Comparison of ENCODE assay signal across 9 cellular contexts in genomic region chr17:20532544-20533095, GRCh38. TPM values are rescaled to one million over a fixed set of nuclear protein-coding genes. Genes with fewer than 3 reads are reported as not detected.
DNase-seq lines count a peak whose midpoint lies in the region; ATAC-seq and TF ChIP-seq lines count a peak whose summit lies in the region.
"Not testable (repeated sequence)": the region's sequence is repeated elsewhere in the genome, so short reads cannot be mapped to it uniquely, and the experiment has no call there.
"Had no signal": no experiment of that assay in that cellular context is flagged by ENCODE, and none has a peak within 500 bp of the region (broad histone marks: within the 10 kb centered on the region; RNA-seq: fewer than 3 reads in every experiment).

No MANE protein-coding gene starts in this region.

- H3K4me1 Mint-ChIP-seq in Caco-2 (ENCODE audit: low read depth, unreplicated experiment), result not testable (repeated sequence)
- H3K4me1 Mint-ChIP-seq in neural progenitor cell, result peaks cover 13% of the 10 kb centered on the region

- not testable (repeated sequence) for H3K27ac ChIP-seq in esophagus muscularis mucosa (replicated peaks in 1 of 4); neural progenitor cell; upper lobe of right lung

- CTCF ChIA-PET in Caco-2 (lab: Charles Lee), result not testable (repeated sequence)

- H3K9me3 ChIP-seq in Caco-2; esophagus muscularis mucosa; iPS-15b (ENCODE audit: control insufficient read depth, insufficient read depth, low read length); neural progenitor cell (ENCODE audit: low read depth); upper lobe of right lung: not testable (repeated sequence)

- H3K27me3 Mint-ChIP-seq in Caco-2 (ENCODE audit: insufficient read depth, unreplicated experiment); neural progenitor cell (ENCODE audit: insufficient read depth, low read depth): not testable (repeated sequence)

- BruUV-seq in Caco-2 (replicated peaks; lab: Mats Ljungman, UMichigan), result not testable (repeated sequence)

- not testable (repeated sequence) for DNase-seq in Caco-2; activated naive CD4-positive, alpha-beta T cell treated with anti-CD3 and anti-CD28 coated beads, Interleukin-2, amount 50 U/mL, for 72 hours (ENCODE audit: low spot score in 2 of 2); esophagus muscularis mucosa (ENCODE audit: extremely low spot score)
- DNase-seq in HK-2 (ENCODE audit: unreplicated experiment) (peak; percentile 50), SK-N-DZ (ENCODE audit: low spot score) (peak; percentile 42), neural progenitor cell (ENCODE audit: low spot score) (peak; percentile 20), upper lobe of right lung (peak; percentile 3)

- intact Hi-C loops in Caco-2 (cut with micrococcal nuclease; ENCODE audit: unreplicated experiment); esophagus muscularis mucosa (cut with DNase I); upper lobe of right lung (cut with DNase I): not testable (repeated sequence)

- H2AFZ ChIP-seq in neural progenitor cell (replicated peaks), result not testable (repeated sequence)

- TF ChIP-seq POLR2A in esophagus muscularis mucosa (IDR thresholded peaks at IDR 0.05; ENCODE audit: low read depth), result not testable (repeated sequence)

- TF ChIP-seq CTCF in Caco-2 (IDR thresholded peaks at IDR 0.05; ENCODE audit: insufficient read depth in 1 of 2, low read depth in 1 of 2, low read length in 1 of 2, severe bottlenecking in 1 of 2, unreplicated experiment in 1 of 2); esophagus muscularis mucosa (IDR thresholded peaks at IDR 0.05); neural progenitor cell (IDR thresholded peaks at IDR 0.05); upper lobe of right lung (IDR thresholded peaks at IDR 0.05): not testable (repeated sequence)

- not testable (repeated sequence) for H3K36me3 Mint-ChIP-seq in Caco-2 (ENCODE audit: insufficient read depth, unreplicated experiment); activated naive CD4-positive, alpha-beta T cell treated with anti-CD3 and anti-CD28 coated beads, Interleukin-2, amount 50 U/mL, for 72 hours; neural progenitor cell

- H3F3A ChIP-seq in neural progenitor cell (ENCODE audit: low read depth), result not testable (repeated sequence)

- H3K79me2 ChIP-seq in neural progenitor cell (ENCODE audit: low read depth), result not testable (repeated sequence)

- not testable (repeated sequence) for H3K27me3 ChIP-seq in Caco-2 (replicated peaks; ENCODE audit: control insufficient read depth, insufficient read depth, low read length); iPS-15b (ENCODE audit: control insufficient read depth, insufficient read depth, low read length); neural progenitor cell; upper lobe of right lung
- peaks cover 0 to 12% (median 0%) of the 10 kb centered on the region in 4 donors for H3K27me3 ChIP-seq in esophagus muscularis mucosa

- not testable (repeated sequence) for H3K9me3 Mint-ChIP-seq in Caco-2 (ENCODE audit: unreplicated experiment); activated naive CD4-positive, alpha-beta T cell treated with anti-CD3 and anti-CD28 coated beads, Interleukin-2, amount 50 U/mL, for 72 hours; neural progenitor cell

- H3K9ac ChIP-seq in iPS-15b (ENCODE audit: low read depth, low read length); neural progenitor cell: not testable (repeated sequence)

- H3K36me3 ChIP-seq in Caco-2 (ENCODE audit: control insufficient read depth, insufficient read depth, low read length); esophagus muscularis mucosa; iPS-15b (ENCODE audit: control insufficient read depth, insufficient read depth, low read length); neural progenitor cell; upper lobe of right lung: not testable (repeated sequence)

- H3K4me2 ChIP-seq in neural progenitor cell, result peak overlapping the region; percentile 75

- TF ChIP-seq EP300 in esophagus muscularis mucosa (IDR thresholded peaks at IDR 0.05), result not testable (repeated sequence)

- not testable (repeated sequence) for H3K4me1 ChIP-seq in Caco-2; esophagus muscularis mucosa; iPS-15b (ENCODE audit: control insufficient read depth, insufficient read depth, low read length); neural progenitor cell; upper lobe of right lung

- H3K4me3 Mint-ChIP-seq in Caco-2 (ENCODE audit: unreplicated experiment), result peak overlapping the region; percentile 44
- peak overlapping the region; percentile 89 for H3K4me3 Mint-ChIP-seq in neural progenitor cell

- peak; percentile 1 to 3 for ATAC-seq in activated naive CD4-positive, alpha-beta T cell treated with anti-CD3 and anti-CD28 coated beads, Interleukin-2, amount 50 U/mL, for 72 hours
- ATAC-seq in upper lobe of right lung, result peak; percentile 27

- H3K4me3 ChIP-seq in Caco-2 (ENCODE audit: low read depth, low read length); upper lobe of right lung: not testable (repeated sequence)
- H3K4me3 ChIP-seq in esophagus muscularis mucosa, result peak overlapping the region; percentile 10 to 35 (median 32)
- peak overlapping the region; percentile 54 for H3K4me3 ChIP-seq in iPS-15b (ENCODE audit: low read depth, low read length)
- peak overlapping the region; percentile 56 for H3K4me3 ChIP-seq in neural progenitor cell

- WGBS in esophagus muscularis mucosa, result 0% methylated on average over 15 of the region's 31 CpGs

- POLR2A ChIA-PET in Caco-2 (lab: Charles Lee), result not testable (repeated sequence)

- not testable (repeated sequence) for H4K20me1 ChIP-seq in neural progenitor cell (ENCODE audit: low read depth)

- H3K27ac Mint-ChIP-seq in Caco-2 (ENCODE audit: unreplicated experiment), result not testable (repeated sequence)
- peak overlapping the region; percentile 50 to 87 for H3K27ac Mint-ChIP-seq in activated naive CD4-positive, alpha-beta T cell treated with anti-CD3 and anti-CD28 coated beads, Interleukin-2, amount 50 U/mL, for 72 hours
- peak overlapping the region; percentile 82 for H3K27ac Mint-ChIP-seq in neural progenitor cell

RNA-seq across cellular contexts. Expression of gene CDRT15L2, which starts 46.9 kb away (rescaled TPM):
- total RNA-seq in Caco-2 (2022) (not detected in 2 replicates), esophagus muscularis mucosa (not detected), neural progenitor cell (ENCODE audit: low replicate concordance) (not detected in 2 replicates), upper lobe of right lung (not detected)
- not detected in 2 replicates for polyA plus RNA-seq in SK-N-DZ (2014; cell fraction: cytosol; rRNA removed)
- not detected in 2 replicates for polyA plus RNA-seq in SK-N-DZ (2014; cell fraction: nucleus; rRNA removed)
- total RNA-seq in activated naive CD4-positive, alpha-beta T cell treated with anti-CD3 and anti-CD28 coated beads, Interleukin-2, amount 50 U/mL, for 72 hours, result not detected
- total RNA-seq: mucosa of gallbladder had no signal
